23 cellular contexts compared by ENCODE assay signal in genomic region chr6:167314180-167314821, GRCh38. TPM values are rescaled to one million over a fixed set of nuclear protein-coding genes. Genes with fewer than 3 reads are reported as not detected.
"Had no signal": no experiment of that assay in that cellular context is flagged by ENCODE, and none has a peak within 500 bp of the region (broad histone marks: within the 10 kb centered on the region; RNA-seq: fewer than 3 reads in every experiment).

No MANE protein-coding gene starts in this region.

- H3K9me3 ChIP-seq: thoracic aorta, upper lobe of right lung had no signal

- H3K27ac Mint-ChIP-seq: activated naive CD8-positive, alpha-beta T cell; activated T-cell treated with anti-CD3 and anti-CD28 coated beads, Interleukin-2, amount 50 U/mL, for 24 hours; activated T-helper 2 cell treated with anti-CD3 and anti-CD28 coated beads, Interferon-gamma antibody, Interleukin-2, Interleukin-4, amounts not matched to agents 10 μg/mL and 5 μg/mL and 100 μg/mL, durations not matched to agents 14 hours and 24 hours and 36 hours; nephron had no signal

- H3K36me3 ChIP-seq: thoracic aorta, upper lobe of right lung had no signal

- H3K36me3 Mint-ChIP-seq: activated naive CD8-positive, alpha-beta T cell had no signal

- DNase-seq: activated CD4-positive, alpha-beta T cell treated with anti-CD3 and anti-CD28 coated beads, Interleukin-2, amount 50 U/mL, for 4 hours; activated CD8-positive, alpha-beta memory T cell treated with anti-CD3 and anti-CD28 coated beads for 24 hours; activated CD8-positive, alpha-beta memory T cell treated with anti-CD3 and anti-CD28 coated beads, Interleukin-2, amount 50 U/mL, for 4 hours; activated naive CD4-positive, alpha-beta T cell; activated T-cell treated with anti-CD3 and anti-CD28 coated beads, Interleukin-2, amount 50 U/mL, for 24 hours; occipital lobe; stimulated activated CD4-positive, alpha-beta T cell treated with anti-CD3 and anti-CD28 coated beads, Interleukin-4, amount 100 ng/mL, for 1 hour; stimulated activated naive CD4-positive, alpha-beta T cell treated with Interleukin-2 at 50 U/mL for 16 hours; T-helper 9 cell; upper lobe of right lung had no signal

- H3K9me3 Mint-ChIP-seq: activated T-cell treated with anti-CD3 and anti-CD28 coated beads, Interleukin-2, amount 50 U/mL, for 24 hours; activated T-helper 2 cell treated with anti-CD3 and anti-CD28 coated beads, Interferon-gamma antibody, Interleukin-2, Interleukin-4, amounts not matched to agents 10 μg/mL and 5 μg/mL and 100 μg/mL, durations not matched to agents 14 hours and 24 hours and 36 hours; nephron had no signal

- H3K4me1 ChIP-seq: upper lobe of right lung had no signal

- H3K4me3 Mint-ChIP-seq: activated naive CD8-positive, alpha-beta T cell; activated T-cell treated with anti-CD3 and anti-CD28 coated beads, Interleukin-2, amount 50 U/mL, for 24 hours; nephron had no signal

- H3K27ac ChIP-seq: coronary artery, thoracic aorta, upper lobe of right lung had no signal

- H3K27me3 ChIP-seq: upper lobe of right lung had no signal

- H3K4me3 ChIP-seq: coronary artery, thoracic aorta, upper lobe of right lung had no signal

- ATAC-seq: upper lobe of right lung had no signal

RNA-seq across cellular contexts. Expression of gene TTLL2, which starts 10.6 kb away (rescaled TPM):
- total RNA-seq: activated T-helper 2 cell treated with anti-CD3 and anti-CD28 coated beads, Interferon-gamma antibody, Interleukin-2, Interleukin-4, amounts not matched to agents 10 μg/mL and 5 μg/mL and 100 μg/mL, durations not matched to agents 14 hours and 24 hours and 36 hours; bronchial epithelial cell; epithelial cell of proximal tubule; fibroblast of villous mesenchyme; liver; mononuclear cell; myocyte; renal cortical epithelial cell; T-helper 1 cell treated with Interleukin-12 subunit alpha and Interleukin-12 subunit beta and Interleukin-4 antibody, amounts not matched to agents 30 ng/mL and 1 ng/mL, for 36 hours; thoracic aorta; upper lobe of right lung had no signal

RNA-seq across cellular contexts. Expression of gene UNC93A, which starts 23.2 kb away (rescaled TPM):
- total RNA-seq: activated T-helper 2 cell treated with anti-CD3 and anti-CD28 coated beads, Interferon-gamma antibody, Interleukin-2, Interleukin-4, amounts not matched to agents 10 μg/mL and 5 μg/mL and 100 μg/mL, durations not matched to agents 14 hours and 24 hours and 36 hours; bronchial epithelial cell; epithelial cell of proximal tubule; fibroblast of villous mesenchyme; mononuclear cell; myocyte; occipital lobe; renal cortical epithelial cell; T-helper 1 cell treated with Interleukin-12 subunit alpha and Interleukin-12 subunit beta and Interleukin-4 antibody, amounts not matched to agents 30 ng/mL and 1 ng/mL, for 36 hours; thoracic aorta; upper lobe of right lung had no signal
